In genomic region chr11:61954106-61955030, GRCh38 we compare ENCODE assay signal across 9 cellular contexts. TPM values are rescaled to one million over a fixed set of nuclear protein-coding genes. Genes with fewer than 3 reads are reported as not detected.
A peak's percentile ranks its signal among the peaks of the same experiment; 100 is the strongest.
DNase-seq lines count a peak whose midpoint lies in the region; ATAC-seq, FAIRE-seq and TF ChIP-seq lines count a peak whose summit lies in the region.
"Had no signal": no experiment of that assay in that cellular context is flagged by ENCODE, and none has a peak within 500 bp of the region (broad histone marks: within the 10 kb centered on the region; RNA-seq: fewer than 3 reads in every experiment).

No MANE protein-coding gene starts in this region.

- ATAC-seq in lower lobe of right lung = peak in 1 of 2 donors; percentile 19

- H3K4me1 Mint-ChIP-seq in astrocyte (ENCODE audit: low read depth, unreplicated experiment) = peaks cover 3% of the 10 kb centered on the region

- H3K27me3 ChIP-seq in HUES64 (ENCODE audit: insufficient read depth, low read length) = peaks cover 32% of the 10 kb centered on the region
- H3K27me3 ChIP-seq in astrocyte (ENCODE audit: insufficient read depth, low read length) = peaks cover 5% of the 10 kb centered on the region
- peaks cover 10% of the 10 kb centered on the region for H3K27me3 ChIP-seq in lower lobe of right lung (ENCODE audit: low read depth)
- no peaks in the 10 kb centered on the region for H3K27me3 ChIP-seq in thyroid gland
- H3K27me3 ChIP-seq: MG63 had no signal

- peaks cover 4% of the 10 kb centered on the region for H3K9me3 Mint-ChIP-seq in astrocyte (ENCODE audit: unreplicated experiment)

- peaks cover 27% of the 10 kb centered on the region for H3K27me3 Mint-ChIP-seq in astrocyte (ENCODE audit: low read depth, unreplicated experiment)

- H3K4me3 Mint-ChIP-seq in astrocyte (ENCODE audit: unreplicated experiment) = peak overlapping the region; percentile 40

- FAIRE-seq in astrocyte (lab: Jason Lieb, UNC) = no peak
- FAIRE-seq: GM12878 had no signal

- TF ChIP-seq CTCF in astrocyte (IDR thresholded peaks at IDR 0.05; ENCODE audit: insufficient read depth, low read depth, low read length) (no peak), lower lobe of right lung (IDR thresholded peaks at IDR 0.05) (no peak), thyroid gland (IDR thresholded peaks at IDR 0.05) (no peak)

- DNase-seq in astrocyte (ENCODE audit: low read depth) (no peak), lower lobe of right lung (no peak), thyroid gland (no peak), NCI-H1436 (lab: John Stamatoyannopoulos, UW) (no peak), GM19238 (ENCODE audit: insufficient read length, low spot score) (no peak), NCI-H446 (lab: John Stamatoyannopoulos, UW) (no peak)
- DNase-seq: MG63 had no signal

- H3K27ac ChIP-seq in HUES64 (ENCODE audit: low read depth, low read length) = no peak overlapping the region
- H3K27ac ChIP-seq in astrocyte (ENCODE audit: low read depth, low read length) = no peak overlapping the region
- H3K27ac ChIP-seq in lower lobe of right lung = peak overlapping the region; percentile 90
- H3K27ac ChIP-seq in thyroid gland = peak overlapping the region in 2 of 3 donors; percentile 27 to 32

- H3K9ac ChIP-seq in HUES64 (ENCODE audit: low read depth, low read length) (no peak overlapping the region), astrocyte (ENCODE audit: low read length) (peak overlapping the region; percentile 14)

- peak overlapping the region; percentile 34 for H3K27ac Mint-ChIP-seq in astrocyte (ENCODE audit: unreplicated experiment)

- TF ChIP-seq POLR2A in thyroid gland (IDR thresholded peaks at IDR 0.05) = no peak

- H3K79me2 ChIP-seq in astrocyte (ENCODE audit: insufficient read depth, low read length) = no peaks in the 10 kb centered on the region

- 87% methylated on average over 10 of the region's 11 CpGs for WGBS in HUES64
- WGBS in thyroid gland, 2 donors = 81% methylated on average over 11 of the region's 11 CpGs

- intact Hi-C loops in lower lobe of right lung (cut with DNase I) (no loop called here), thyroid gland (cut with DNase I) (no loop called here)

- no peaks in the 10 kb centered on the region for H3K9me3 ChIP-seq in HUES64 (ENCODE audit: insufficient read depth, low read depth, low read length)
- H3K9me3 ChIP-seq in astrocyte (ENCODE audit: insufficient read depth, low read depth, low read length) = no peaks in the 10 kb centered on the region
- H3K9me3 ChIP-seq in lower lobe of right lung = no peaks in the 10 kb centered on the region
- H3K9me3 ChIP-seq in thyroid gland = no peaks in the 10 kb centered on the region
- H3K9me3 ChIP-seq: MG63 had no signal

- peaks cover 7% of the 10 kb centered on the region for H3K36me3 Mint-ChIP-seq in astrocyte (ENCODE audit: low read depth, unreplicated experiment)

- H2AFZ ChIP-seq in astrocyte (ENCODE audit: low read depth, low read length) = peak overlapping the region; percentile 63

- H4K20me1 ChIP-seq in astrocyte (ENCODE audit: insufficient read depth, low read length) = no peaks in the 10 kb centered on the region

- H3K4me1 ChIP-seq in HUES64 (ENCODE audit: insufficient read depth, low read length) = peaks cover 7% of the 10 kb centered on the region
- H3K4me1 ChIP-seq in astrocyte (ENCODE audit: insufficient read depth, low read length) = peaks cover 9% of the 10 kb centered on the region
- peaks cover 34% of the 10 kb centered on the region for H3K4me1 ChIP-seq in lower lobe of right lung
- peaks cover 10 to 21% of the 10 kb centered on the region in 2 donors for H3K4me1 ChIP-seq in thyroid gland

- no peaks in the 10 kb centered on the region for H3K36me3 ChIP-seq in HUES64 (ENCODE audit: insufficient read depth, low read length)
- no peaks in the 10 kb centered on the region for H3K36me3 ChIP-seq in astrocyte (ENCODE audit: insufficient read depth, low read length)
- peaks cover 8% of the 10 kb centered on the region for H3K36me3 ChIP-seq in lower lobe of right lung
- no peaks in the 10 kb centered on the region for H3K36me3 ChIP-seq in thyroid gland
- H3K36me3 ChIP-seq: MG63 had no signal

- H3K4me2 ChIP-seq in astrocyte (ENCODE audit: low read length) = peak overlapping the region; percentile 77

- peak overlapping the region; percentile 46 for H3K4me3 ChIP-seq in HUES64 (ENCODE audit: low read length)
- H3K4me3 ChIP-seq in astrocyte (ENCODE audit: insufficient read depth, low read depth, low read length) = no peak overlapping the region
- peak overlapping the region; percentile 57 for H3K4me3 ChIP-seq in lower lobe of right lung
- H3K4me3 ChIP-seq in thyroid gland (replicated peaks in 1 of 3) = no peak overlapping the region
- H3K4me3 ChIP-seq: GM12878, MG63 had no signal

RNA-seq across cellular contexts. Expression of gene BEST1, which starts 4.2 kb away (rescaled TPM):
- not detected for polyA plus RNA-seq in HUES64 (2013, experiment 1 of 2)
- 0.13 TPM for polyA plus RNA-seq in HUES64 (2013, experiment 2 of 2)
- total RNA-seq in astrocyte (0.60 and 0.66 TPM in 2 replicates), lower lobe of right lung (14.1 TPM), thyroid gland (1 to 10 TPM in 3 of 4 donors, under 1 TPM in 1; 0.67 to 3.3 (median 1.9) TPM)

RNA-seq across cellular contexts. Expression of gene FTH1, which starts 13.1 kb away (rescaled TPM):
- 1,753 TPM for polyA plus RNA-seq in HUES64 (2013, experiment 1 of 2)
- 2,093 TPM for polyA plus RNA-seq in HUES64 (2013, experiment 2 of 2)
- 2,052 and 2,092 TPM in 2 replicates for total RNA-seq in astrocyte
- total RNA-seq in lower lobe of right lung = 4,616 TPM
- 1,000 to 10,000 TPM; 2,377 to 4,120 (median 2,918) TPM for total RNA-seq in thyroid gland

RNA-seq across cellular contexts. Expression of gene RAB3IL1, which starts 37.0 kb away (rescaled TPM):
- polyA plus RNA-seq in HUES64 (2013, experiment 1 of 2) = 2.6 TPM
- polyA plus RNA-seq in HUES64 (2013, experiment 2 of 2) = 3.7 TPM
- total RNA-seq in astrocyte (0.91 and 1.7 TPM in 2 replicates), lower lobe of right lung (11.4 TPM), thyroid gland (10 to 100 TPM in 3 of 4 donors, 1 to 10 TPM in 1; 6.5 to 27.7 (median 15.2) TPM)
- total RNA-seq: GM12878 had no signal

Comparison
In these comparisons a context has a peak if more than half of its experiments do, and no peak if none do; other contexts are left out.
1. H3K27ac ChIP-seq: peak in lower lobe of right lung (single experiment) and thyroid gland (2 of 3); none in HUES64 (single experiment) and astrocyte (single experiment).
2. H3K4me3 ChIP-seq: peak in HUES64 (single experiment) and lower lobe of right lung (single experiment); none in astrocyte (single experiment) and thyroid gland (0 of 3).